ENCODE assay signal across 37 cellular contexts in genomic region chr16:77364770-77365169, GRCh38.
"Had no signal": no experiment of that assay in that cellular context is flagged by ENCODE, and none has a peak within 500 bp of the region (broad histone marks: within the 10 kb centered on the region; RNA-seq: fewer than 3 reads in every experiment).

No MANE protein-coding gene starts in this region.

- H3K36me3 Mint-ChIP-seq: activated naive CD4-positive, alpha-beta T cell treated with anti-CD3 and anti-CD28 coated beads, Interleukin-2, amount 10 ng/mL, durations not matched to agents 7 days and 5 days; activated naive CD4-positive, alpha-beta T cell treated with anti-CD3 and anti-CD28 coated beads, Interleukin-2, amount 50 U/mL, for 24 hours; activated naive CD4-positive, alpha-beta T cell treated with anti-CD3 and anti-CD28 coated beads, Interleukin-2, amount 50 U/mL, for 72 hours; activated naive CD8-positive, alpha-beta T cell; activated naive CD8-positive, alpha-beta T cell treated with anti-CD3 and anti-CD28 coated beads for 36 hours; activated naive CD8-positive, alpha-beta T cell treated with anti-CD3 and anti-CD28 coated beads, Interleukin-2, amount 10 ng/mL, durations not matched to agents 7 days and 5 days; brain had no signal

- H3K27ac ChIP-seq: adrenal gland, ascending aorta, body of pancreas, brain microvascular endothelial cell, breast epithelium, cardiac muscle cell had no signal

- H3K36me3 ChIP-seq: adrenal gland, ascending aorta, brain microvascular endothelial cell, breast epithelium, cardiac muscle cell had no signal

- H3K27me3 ChIP-seq: ascending aorta, body of pancreas, brain microvascular endothelial cell, breast epithelium, cardiac muscle cell had no signal

- H3K27me3 Mint-ChIP-seq: activated naive CD4-positive, alpha-beta T cell treated with anti-CD3 and anti-CD28 coated beads, Interleukin-2, amount 10 ng/mL, durations not matched to agents 7 days and 5 days; activated naive CD8-positive, alpha-beta T cell treated with anti-CD3 and anti-CD28 coated beads for 36 hours; activated naive CD8-positive, alpha-beta T cell treated with anti-CD3 and anti-CD28 coated beads, Interleukin-2, amount 10 ng/mL, durations not matched to agents 7 days and 5 days; activated naive CD8-positive, alpha-beta T cell treated with anti-CD3 and anti-CD28 coated beads, Interleukin-2, amount 50 U/mL, for 24 hours; central memory CD8-positive, alpha-beta T cell had no signal

- H3K4me1 ChIP-seq: adrenal gland, ascending aorta, body of pancreas, breast epithelium had no signal

- H3K4me3 Mint-ChIP-seq: activated naive CD4-positive, alpha-beta T cell treated with anti-CD3 and anti-CD28 coated beads for 36 hours; activated naive CD4-positive, alpha-beta T cell treated with anti-CD3 and anti-CD28 coated beads, Interleukin-2, amount 10 ng/mL, durations not matched to agents 7 days and 5 days; activated naive CD4-positive, alpha-beta T cell treated with anti-CD3 and anti-CD28 coated beads, Interleukin-2, amount 50 U/mL, for 24 hours; activated naive CD8-positive, alpha-beta T cell; activated naive CD8-positive, alpha-beta T cell treated with anti-CD3 and anti-CD28 coated beads for 36 hours; activated naive CD8-positive, alpha-beta T cell treated with anti-CD3 and anti-CD28 coated beads, Interleukin-2, amount 10 ng/mL, durations not matched to agents 7 days and 5 days; activated naive CD8-positive, alpha-beta T cell treated with anti-CD3 and anti-CD28 coated beads, Interleukin-2, amount 50 U/mL, for 24 hours; activated T-cell treated with anti-CD3 and anti-CD28 coated beads, Interleukin-2, amount 50 U/mL, for 24 hours; activated T-cell treated with anti-CD3 and anti-CD28 coated beads, Interleukin-2, amount 50 U/mL, for 4 hours; activated T-cell treated with anti-CD3 and anti-CD28 coated beads, Interleukin-2, amount 50 U/mL, for 72 hours; activated T-helper 1 cell treated with anti-CD3 and anti-CD28 coated beads, Interleukin-12 subunit alpha, Interleukin-12 subunit beta, Interleukin-2, Interleukin-4 antibody, amounts not matched to agents 30 ng/mL and 10 ng/mL and 1 ng/mL, durations not matched to agents 14 hours and 24 hours and 36 hours; activated T-helper 17 cell treated with anti-CD3 and anti-CD28 coated beads, Interleukin-2, amount 50 U/mL, for 72 hours; brain; central memory CD8-positive, alpha-beta T cell had no signal

- H3K9me3 ChIP-seq: adrenal gland, ascending aorta, body of pancreas, breast epithelium had no signal

- DNase-seq: activated effector memory CD4-positive, alpha-beta T cell treated with anti-CD3 and anti-CD28 coated beads, Interleukin-2, amount 50 U/mL, for 16 hours; activated effector memory CD4-positive, alpha-beta T cell treated with Interleukin-2 at 50 U/mL for 16 hours; activated gamma-delta T cell; activated gamma-delta T cell treated with Interleukin-2 at 50 U/mL for 16 hours; activated naive CD4-positive, alpha-beta T cell; activated naive CD4-positive, alpha-beta T cell treated with anti-CD3 and anti-CD28 coated beads for 36 hours; activated naive CD4-positive, alpha-beta T cell treated with anti-CD3 and anti-CD28 coated beads, Interleukin-2, amount 10 ng/mL, durations not matched to agents 7 days and 5 days; activated naive CD4-positive, alpha-beta T cell treated with anti-CD3 and anti-CD28 coated beads, Interleukin-2, amount 50 U/mL, for 16 hours; activated naive CD4-positive, alpha-beta T cell treated with Interleukin-2 at 50 U/mL for 16 hours; activated naive CD8-positive, alpha-beta T cell treated with anti-CD3 and anti-CD28 coated beads for 36 hours; activated naive CD8-positive, alpha-beta T cell treated with anti-CD3 and anti-CD28 coated beads, Interleukin-2, amount 10 ng/mL, durations not matched to agents 7 days and 5 days; activated naive CD8-positive, alpha-beta T cell treated with anti-CD3 and anti-CD28 coated beads, Interleukin-2, amount 50 U/mL, for 24 hours; activated T-cell treated with anti-CD3 and anti-CD28 coated beads, Interleukin-2, amount 50 U/mL, for 1 hour; activated T-cell treated with anti-CD3 and anti-CD28 coated beads, Interleukin-2, amount 50 U/mL, for 24 hours; activated T-cell treated with anti-CD3 and anti-CD28 coated beads, Interleukin-2, amount 50 U/mL, for 4 hours; activated T-cell treated with anti-CD3 and anti-CD28 coated beads, Interleukin-2, amount 50 U/mL, for 48 hours; activated T-cell treated with anti-CD3 and anti-CD28 coated beads, Interleukin-2, amount 50 U/mL, for 72 hours; adrenal gland; amniotic stem cell; amygdala; anterior cingulate cortex; aorta; body of pancreas; brain microvascular endothelial cell; central memory CD4-positive, alpha-beta T cell; cerebellar nuclear complex had no signal

- H3K4me3 ChIP-seq: adrenal gland, ascending aorta, body of pancreas, breast epithelium, cardiac muscle cell had no signal

- H3K9me3 Mint-ChIP-seq: activated naive CD4-positive, alpha-beta T cell treated with anti-CD3 and anti-CD28 coated beads for 36 hours; activated naive CD4-positive, alpha-beta T cell treated with anti-CD3 and anti-CD28 coated beads, Interleukin-2, amount 10 ng/mL, durations not matched to agents 7 days and 5 days; activated naive CD4-positive, alpha-beta T cell treated with anti-CD3 and anti-CD28 coated beads, Interleukin-2, amount 50 U/mL, for 24 hours; activated naive CD8-positive, alpha-beta T cell treated with anti-CD3 and anti-CD28 coated beads for 36 hours; activated naive CD8-positive, alpha-beta T cell treated with anti-CD3 and anti-CD28 coated beads, Interleukin-2, amount 10 ng/mL, durations not matched to agents 7 days and 5 days; activated naive CD8-positive, alpha-beta T cell treated with anti-CD3 and anti-CD28 coated beads, Interleukin-2, amount 50 U/mL, for 24 hours; activated T-cell treated with anti-CD3 and anti-CD28 coated beads, Interleukin-2, amount 50 U/mL, for 24 hours; activated T-cell treated with anti-CD3 and anti-CD28 coated beads, Interleukin-2, amount 50 U/mL, for 4 hours; activated T-helper 1 cell treated with anti-CD3 and anti-CD28 coated beads, Interleukin-12 subunit alpha, Interleukin-12 subunit beta, Interleukin-2, Interleukin-4 antibody, amounts not matched to agents 30 ng/mL and 10 ng/mL and 1 ng/mL, durations not matched to agents 14 hours and 24 hours and 36 hours; activated T-helper 17 cell treated with anti-CD3 and anti-CD28 coated beads, Interleukin-2, amount 50 U/mL, for 72 hours; activated T-helper 2 cell treated with anti-CD3 and anti-CD28 coated beads, Interferon-gamma antibody, Interleukin-2, Interleukin-4, amounts not matched to agents 10 μg/mL and 5 μg/mL and 100 μg/mL, durations not matched to agents 14 hours and 24 hours and 36 hours; central memory CD8-positive, alpha-beta T cell had no signal

- ATAC-seq: activated naive CD4-positive, alpha-beta T cell treated with anti-CD3 and anti-CD28 coated beads, Interleukin-2, amount 50 U/mL, for 72 hours; activated naive CD8-positive, alpha-beta T cell treated with anti-CD3 and anti-CD28 coated beads, Interleukin-2, amount 50 U/mL, for 24 hours; activated T-cell treated with anti-CD3 and anti-CD28 coated beads, Interleukin-2, amount 50 U/mL, for 4 hours; activated T-cell treated with anti-CD3 and anti-CD28 coated beads, Interleukin-2, amount 50 U/mL, for 72 hours; activated T-helper 17 cell treated with anti-CD3 and anti-CD28 coated beads, Interleukin-2, amount 50 U/mL, for 72 hours; body of pancreas had no signal

- H3K27ac Mint-ChIP-seq: activated naive CD4-positive, alpha-beta T cell treated with anti-CD3 and anti-CD28 coated beads for 36 hours; activated naive CD4-positive, alpha-beta T cell treated with anti-CD3 and anti-CD28 coated beads, Interleukin-2, amount 10 ng/mL, durations not matched to agents 7 days and 5 days; activated naive CD4-positive, alpha-beta T cell treated with anti-CD3 and anti-CD28 coated beads, Interleukin-2, amount 50 U/mL, for 24 hours; activated naive CD4-positive, alpha-beta T cell treated with anti-CD3 and anti-CD28 coated beads, Interleukin-2, amount 50 U/mL, for 72 hours; activated naive CD8-positive, alpha-beta T cell; activated naive CD8-positive, alpha-beta T cell treated with anti-CD3 and anti-CD28 coated beads for 36 hours; activated naive CD8-positive, alpha-beta T cell treated with anti-CD3 and anti-CD28 coated beads, Interleukin-2, amount 10 ng/mL, durations not matched to agents 7 days and 5 days; activated naive CD8-positive, alpha-beta T cell treated with anti-CD3 and anti-CD28 coated beads, Interleukin-2, amount 50 U/mL, for 24 hours; activated T-cell treated with anti-CD3 and anti-CD28 coated beads, Interleukin-2, amount 50 U/mL, for 24 hours; activated T-cell treated with anti-CD3 and anti-CD28 coated beads, Interleukin-2, amount 50 U/mL, for 72 hours; activated T-helper 1 cell treated with anti-CD3 and anti-CD28 coated beads, Interleukin-12 subunit alpha, Interleukin-12 subunit beta, Interleukin-2, Interleukin-4 antibody, amounts not matched to agents 30 ng/mL and 10 ng/mL and 1 ng/mL, durations not matched to agents 14 hours and 24 hours and 36 hours; activated T-helper 17 cell treated with anti-CD3 and anti-CD28 coated beads, Interleukin-2, amount 50 U/mL, for 72 hours; activated T-helper 2 cell treated with anti-CD3 and anti-CD28 coated beads, Interferon-gamma antibody, Interleukin-2, Interleukin-4, amounts not matched to agents 10 μg/mL and 5 μg/mL and 100 μg/mL, durations not matched to agents 14 hours and 24 hours and 36 hours; brain had no signal

- H3K4me1 Mint-ChIP-seq: activated naive CD4-positive, alpha-beta T cell treated with anti-CD3 and anti-CD28 coated beads, Interleukin-2, amount 10 ng/mL, durations not matched to agents 7 days and 5 days; activated naive CD4-positive, alpha-beta T cell treated with anti-CD3 and anti-CD28 coated beads, Interleukin-2, amount 50 U/mL, for 24 hours; activated naive CD8-positive, alpha-beta T cell treated with anti-CD3 and anti-CD28 coated beads for 36 hours; activated naive CD8-positive, alpha-beta T cell treated with anti-CD3 and anti-CD28 coated beads, Interleukin-2, amount 10 ng/mL, durations not matched to agents 7 days and 5 days; activated naive CD8-positive, alpha-beta T cell treated with anti-CD3 and anti-CD28 coated beads, Interleukin-2, amount 50 U/mL, for 24 hours; activated T-helper 17 cell treated with anti-CD3 and anti-CD28 coated beads, Interleukin-2, amount 50 U/mL, for 72 hours; brain; central memory CD8-positive, alpha-beta T cell had no signal
